ENCODE assay signal across 2 cellular contexts in the genomic region with DNA sequence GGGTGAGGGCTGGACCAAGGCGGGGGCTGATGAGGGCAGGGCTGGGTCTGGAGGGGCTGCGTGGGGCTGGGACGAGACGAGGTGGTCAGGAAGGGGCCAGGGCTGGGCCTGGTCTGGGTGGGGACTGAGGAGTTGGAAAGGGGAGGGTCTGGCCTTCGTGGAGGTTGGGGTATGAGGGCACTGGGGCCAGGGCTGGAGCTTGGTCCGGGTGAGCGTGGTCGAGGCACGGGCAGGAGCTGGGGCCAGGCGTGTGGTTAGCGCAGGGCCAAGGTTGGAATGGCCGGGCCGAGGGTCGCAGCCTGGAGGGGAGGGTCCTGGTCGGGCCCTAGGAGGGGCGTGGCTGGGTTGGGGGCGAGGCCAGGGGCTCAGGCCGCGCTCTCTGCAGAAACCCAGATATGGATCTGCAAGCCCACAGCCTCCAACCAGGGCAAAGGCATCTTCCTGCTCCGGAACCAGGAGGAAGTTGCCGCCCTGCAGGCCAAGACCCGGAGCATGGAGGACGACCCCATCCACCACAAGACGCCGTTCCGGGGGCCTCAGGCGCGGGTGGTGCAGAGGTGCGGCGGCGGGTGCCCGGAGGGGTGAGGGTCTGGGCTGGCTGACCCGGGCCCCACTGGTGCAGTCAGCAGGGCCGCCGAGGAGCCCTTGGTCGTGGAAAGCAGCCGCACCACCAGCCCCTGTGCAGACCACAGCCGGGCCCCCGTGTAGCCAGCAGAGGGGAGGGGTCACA.
TF ChIP-seq lines count a peak whose summit lies in the region.

No MANE protein-coding gene starts in this region.

TF ChIP-seq in GM23338, 12 proteins besides CTCF, POLR2A, EP300 and RAD21 (continued from another document):
- TF ChIP-seq, protein P1, sequence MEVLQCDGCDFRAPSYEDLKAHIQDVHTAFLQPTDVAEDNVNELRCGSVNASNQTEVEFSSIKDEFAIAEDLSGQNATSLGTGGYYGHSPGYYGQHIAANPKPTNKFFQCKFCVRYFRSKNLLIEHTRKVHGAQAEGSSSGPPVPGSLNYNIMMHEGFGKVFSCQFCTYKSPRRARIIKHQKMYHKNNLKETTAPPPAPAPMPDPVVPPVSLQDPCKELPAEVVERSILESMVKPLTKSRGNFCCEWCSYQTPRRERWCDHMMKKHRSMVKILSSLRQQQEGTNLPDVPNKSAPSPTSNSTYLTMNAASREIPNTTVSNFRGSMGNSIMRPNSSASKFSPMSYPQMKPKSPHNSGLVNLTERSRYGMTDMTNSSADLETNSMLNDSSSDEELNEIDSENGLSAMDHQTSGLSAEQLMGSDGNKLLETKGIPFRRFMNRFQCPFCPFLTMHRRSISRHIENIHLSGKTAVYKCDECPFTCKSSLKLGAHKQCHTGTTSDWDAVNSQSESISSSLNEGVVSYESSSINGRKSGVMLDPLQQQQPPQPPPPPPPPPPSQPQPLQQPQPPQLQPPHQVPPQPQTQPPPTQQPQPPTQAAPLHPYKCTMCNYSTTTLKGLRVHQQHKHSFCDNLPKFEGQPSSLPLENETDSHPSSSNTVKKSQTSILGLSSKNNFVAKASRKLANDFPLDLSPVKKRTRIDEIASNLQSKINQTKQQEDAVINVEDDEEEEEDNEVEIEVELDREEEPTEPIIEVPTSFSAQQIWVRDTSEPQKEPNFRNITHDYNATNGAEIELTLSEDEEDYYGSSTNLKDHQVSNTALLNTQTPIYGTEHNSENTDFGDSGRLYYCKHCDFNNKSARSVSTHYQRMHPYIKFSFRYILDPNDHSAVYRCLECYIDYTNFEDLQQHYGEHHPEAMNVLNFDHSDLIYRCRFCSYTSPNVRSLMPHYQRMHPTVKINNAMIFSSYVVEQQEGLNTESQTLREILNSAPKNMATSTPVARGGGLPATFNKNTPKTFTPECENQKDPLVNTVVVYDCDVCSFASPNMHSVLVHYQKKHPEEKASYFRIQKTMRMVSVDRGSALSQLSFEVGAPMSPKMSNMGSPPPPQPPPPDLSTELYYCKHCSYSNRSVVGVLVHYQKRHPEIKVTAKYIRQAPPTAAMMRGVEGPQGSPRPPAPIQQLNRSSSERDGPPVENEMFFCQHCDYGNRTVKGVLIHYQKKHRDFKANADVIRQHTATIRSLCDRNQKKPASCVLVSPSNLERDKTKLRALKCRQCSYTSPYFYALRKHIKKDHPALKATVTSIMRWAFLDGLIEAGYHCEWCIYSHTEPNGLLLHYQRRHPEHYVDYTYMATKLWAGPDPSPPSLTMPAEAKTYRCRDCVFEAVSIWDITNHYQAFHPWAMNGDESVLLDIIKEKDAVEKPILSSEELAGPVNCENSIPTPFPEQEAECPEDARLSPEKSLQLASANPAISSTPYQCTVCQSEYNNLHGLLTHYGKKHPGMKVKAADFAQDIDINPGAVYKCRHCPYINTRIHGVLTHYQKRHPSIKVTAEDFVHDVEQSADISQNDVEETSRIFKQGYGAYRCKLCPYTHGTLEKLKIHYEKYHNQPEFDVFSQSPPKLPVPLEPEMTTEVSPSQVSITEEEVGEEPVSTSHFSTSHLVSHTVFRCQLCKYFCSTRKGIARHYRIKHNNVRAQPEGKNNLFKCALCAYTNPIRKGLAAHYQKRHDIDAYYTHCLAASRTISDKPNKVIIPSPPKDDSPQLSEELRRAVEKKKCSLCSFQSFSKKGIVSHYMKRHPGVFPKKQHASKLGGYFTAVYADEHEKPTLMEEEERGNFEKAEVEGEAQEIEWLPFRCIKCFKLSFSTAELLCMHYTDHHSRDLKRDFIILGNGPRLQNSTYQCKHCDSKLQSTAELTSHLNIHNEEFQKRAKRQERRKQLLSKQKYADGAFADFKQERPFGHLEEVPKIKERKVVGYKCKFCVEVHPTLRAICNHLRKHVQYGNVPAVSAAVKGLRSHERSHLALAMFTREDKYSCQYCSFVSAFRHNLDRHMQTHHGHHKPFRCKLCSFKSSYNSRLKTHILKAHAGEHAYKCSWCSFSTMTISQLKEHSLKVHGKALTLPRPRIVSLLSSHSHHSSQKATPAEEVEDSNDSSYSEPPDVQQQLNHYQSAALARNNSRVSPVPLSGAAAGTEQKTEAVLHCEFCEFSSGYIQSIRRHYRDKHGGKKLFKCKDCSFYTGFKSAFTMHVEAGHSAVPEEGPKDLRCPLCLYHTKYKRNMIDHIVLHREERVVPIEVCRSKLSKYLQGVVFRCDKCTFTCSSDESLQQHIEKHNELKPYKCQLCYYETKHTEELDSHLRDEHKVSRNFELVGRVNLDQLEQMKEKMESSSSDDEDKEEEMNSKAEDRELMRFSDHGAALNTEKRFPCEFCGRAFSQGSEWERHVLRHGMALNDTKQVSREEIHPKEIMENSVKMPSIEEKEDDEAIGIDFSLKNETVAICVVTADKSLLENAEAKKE (CRISPR knock-in tag; IDR thresholded peaks at IDR 0.05) = no peak
- TF ChIP-seq EZH2phosphoT487 (IDR thresholded peaks at IDR 0.05; ENCODE audit: unreplicated experiment) (no peak), ZNF114 (CRISPR knock-in tag; IDR thresholded peaks at IDR 0.05) (no peak)
- TF ChIP-seq, protein P2, sequence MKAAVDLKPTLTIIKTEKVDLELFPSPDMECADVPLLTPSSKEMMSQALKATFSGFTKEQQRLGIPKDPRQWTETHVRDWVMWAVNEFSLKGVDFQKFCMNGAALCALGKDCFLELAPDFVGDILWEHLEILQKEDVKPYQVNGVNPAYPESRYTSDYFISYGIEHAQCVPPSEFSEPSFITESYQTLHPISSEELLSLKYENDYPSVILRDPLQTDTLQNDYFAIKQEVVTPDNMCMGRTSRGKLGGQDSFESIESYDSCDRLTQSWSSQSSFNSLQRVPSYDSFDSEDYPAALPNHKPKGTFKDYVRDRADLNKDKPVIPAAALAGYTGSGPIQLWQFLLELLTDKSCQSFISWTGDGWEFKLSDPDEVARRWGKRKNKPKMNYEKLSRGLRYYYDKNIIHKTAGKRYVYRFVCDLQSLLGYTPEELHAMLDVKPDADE (IDR thresholded peaks at IDR 0.05) = no peak
- TF ChIP-seq, protein P3, sequence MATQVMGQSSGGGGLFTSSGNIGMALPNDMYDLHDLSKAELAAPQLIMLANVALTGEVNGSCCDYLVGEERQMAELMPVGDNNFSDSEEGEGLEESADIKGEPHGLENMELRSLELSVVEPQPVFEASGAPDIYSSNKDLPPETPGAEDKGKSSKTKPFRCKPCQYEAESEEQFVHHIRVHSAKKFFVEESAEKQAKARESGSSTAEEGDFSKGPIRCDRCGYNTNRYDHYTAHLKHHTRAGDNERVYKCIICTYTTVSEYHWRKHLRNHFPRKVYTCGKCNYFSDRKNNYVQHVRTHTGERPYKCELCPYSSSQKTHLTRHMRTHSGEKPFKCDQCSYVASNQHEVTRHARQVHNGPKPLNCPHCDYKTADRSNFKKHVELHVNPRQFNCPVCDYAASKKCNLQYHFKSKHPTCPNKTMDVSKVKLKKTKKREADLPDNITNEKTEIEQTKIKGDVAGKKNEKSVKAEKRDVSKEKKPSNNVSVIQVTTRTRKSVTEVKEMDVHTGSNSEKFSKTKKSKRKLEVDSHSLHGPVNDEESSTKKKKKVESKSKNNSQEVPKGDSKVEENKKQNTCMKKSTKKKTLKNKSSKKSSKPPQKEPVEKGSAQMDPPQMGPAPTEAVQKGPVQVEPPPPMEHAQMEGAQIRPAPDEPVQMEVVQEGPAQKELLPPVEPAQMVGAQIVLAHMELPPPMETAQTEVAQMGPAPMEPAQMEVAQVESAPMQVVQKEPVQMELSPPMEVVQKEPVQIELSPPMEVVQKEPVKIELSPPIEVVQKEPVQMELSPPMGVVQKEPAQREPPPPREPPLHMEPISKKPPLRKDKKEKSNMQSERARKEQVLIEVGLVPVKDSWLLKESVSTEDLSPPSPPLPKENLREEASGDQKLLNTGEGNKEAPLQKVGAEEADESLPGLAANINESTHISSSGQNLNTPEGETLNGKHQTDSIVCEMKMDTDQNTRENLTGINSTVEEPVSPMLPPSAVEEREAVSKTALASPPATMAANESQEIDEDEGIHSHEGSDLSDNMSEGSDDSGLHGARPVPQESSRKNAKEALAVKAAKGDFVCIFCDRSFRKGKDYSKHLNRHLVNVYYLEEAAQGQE (IDR thresholded peaks at IDR 0.05; ENCODE audit: unreplicated experiment) = no peak

TF ChIP-seq in WTC11, 78 proteins besides CTCF, POLR2A, EP300 and RAD21 (continued from another document and continues in another):
- TF ChIP-seq, protein P4, sequence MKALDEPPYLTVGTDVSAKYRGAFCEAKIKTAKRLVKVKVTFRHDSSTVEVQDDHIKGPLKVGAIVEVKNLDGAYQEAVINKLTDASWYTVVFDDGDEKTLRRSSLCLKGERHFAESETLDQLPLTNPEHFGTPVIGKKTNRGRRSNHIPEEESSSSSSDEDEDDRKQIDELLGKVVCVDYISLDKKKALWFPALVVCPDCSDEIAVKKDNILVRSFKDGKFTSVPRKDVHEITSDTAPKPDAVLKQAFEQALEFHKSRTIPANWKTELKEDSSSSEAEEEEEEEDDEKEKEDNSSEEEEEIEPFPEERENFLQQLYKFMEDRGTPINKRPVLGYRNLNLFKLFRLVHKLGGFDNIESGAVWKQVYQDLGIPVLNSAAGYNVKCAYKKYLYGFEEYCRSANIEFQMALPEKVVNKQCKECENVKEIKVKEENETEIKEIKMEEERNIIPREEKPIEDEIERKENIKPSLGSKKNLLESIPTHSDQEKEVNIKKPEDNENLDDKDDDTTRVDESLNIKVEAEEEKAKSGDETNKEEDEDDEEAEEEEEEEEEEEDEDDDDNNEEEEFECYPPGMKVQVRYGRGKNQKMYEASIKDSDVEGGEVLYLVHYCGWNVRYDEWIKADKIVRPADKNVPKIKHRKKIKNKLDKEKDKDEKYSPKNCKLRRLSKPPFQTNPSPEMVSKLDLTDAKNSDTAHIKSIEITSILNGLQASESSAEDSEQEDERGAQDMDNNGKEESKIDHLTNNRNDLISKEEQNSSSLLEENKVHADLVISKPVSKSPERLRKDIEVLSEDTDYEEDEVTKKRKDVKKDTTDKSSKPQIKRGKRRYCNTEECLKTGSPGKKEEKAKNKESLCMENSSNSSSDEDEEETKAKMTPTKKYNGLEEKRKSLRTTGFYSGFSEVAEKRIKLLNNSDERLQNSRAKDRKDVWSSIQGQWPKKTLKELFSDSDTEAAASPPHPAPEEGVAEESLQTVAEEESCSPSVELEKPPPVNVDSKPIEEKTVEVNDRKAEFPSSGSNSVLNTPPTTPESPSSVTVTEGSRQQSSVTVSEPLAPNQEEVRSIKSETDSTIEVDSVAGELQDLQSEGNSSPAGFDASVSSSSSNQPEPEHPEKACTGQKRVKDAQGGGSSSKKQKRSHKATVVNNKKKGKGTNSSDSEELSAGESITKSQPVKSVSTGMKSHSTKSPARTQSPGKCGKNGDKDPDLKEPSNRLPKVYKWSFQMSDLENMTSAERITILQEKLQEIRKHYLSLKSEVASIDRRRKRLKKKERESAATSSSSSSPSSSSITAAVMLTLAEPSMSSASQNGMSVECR (CRISPR knock-in tag; IDR thresholded peaks at IDR 0.05; ENCODE audit: borderline replicate concordance) = no peak
- TF ChIP-seq EMX1 (CRISPR knock-in tag; IDR thresholded peaks at IDR 0.05) (no peak), FOXK1 (CRISPR knock-in tag; IDR thresholded peaks at IDR 0.05) (no peak), NFATC4 (CRISPR knock-in tag; IDR thresholded peaks at IDR 0.05) (no peak), ZNF396 (CRISPR knock-in tag; IDR thresholded peaks at IDR 0.05; ENCODE audit: borderline replicate concordance) (no peak)
- TF ChIP-seq, protein P5, sequence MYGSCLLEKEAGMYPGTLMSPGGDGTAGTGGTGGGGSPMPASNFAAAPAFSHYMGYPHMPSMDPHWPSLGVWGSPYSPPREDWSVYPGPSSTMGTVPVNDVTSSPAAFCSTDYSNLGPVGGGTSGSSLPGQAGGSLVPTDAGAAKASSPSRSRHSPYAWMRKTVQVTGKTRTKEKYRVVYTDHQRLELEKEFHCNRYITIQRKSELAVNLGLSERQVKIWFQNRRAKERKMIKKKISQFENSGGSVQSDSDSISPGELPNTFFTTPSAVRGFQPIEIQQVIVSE (CRISPR knock-in tag; IDR thresholded peaks at IDR 0.05; ENCODE audit: borderline replicate concordance) = no peak
- TF ChIP-seq, protein P6, sequence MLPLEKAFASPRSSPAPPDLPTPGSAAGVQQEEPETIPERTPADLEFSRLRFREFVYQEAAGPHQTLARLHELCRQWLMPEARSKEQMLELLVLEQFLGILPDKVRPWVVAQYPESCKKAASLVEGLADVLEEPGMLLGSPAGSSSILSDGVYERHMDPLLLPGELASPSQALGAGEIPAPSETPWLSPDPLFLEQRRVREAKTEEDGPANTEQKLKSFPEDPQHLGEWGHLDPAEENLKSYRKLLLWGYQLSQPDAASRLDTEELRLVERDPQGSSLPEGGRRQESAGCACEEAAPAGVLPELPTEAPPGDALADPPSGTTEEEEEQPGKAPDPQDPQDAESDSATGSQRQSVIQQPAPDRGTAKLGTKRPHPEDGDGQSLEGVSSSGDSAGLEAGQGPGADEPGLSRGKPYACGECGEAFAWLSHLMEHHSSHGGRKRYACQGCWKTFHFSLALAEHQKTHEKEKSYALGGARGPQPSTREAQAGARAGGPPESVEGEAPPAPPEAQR (CRISPR knock-in tag; IDR thresholded peaks at IDR 0.05) = no peak
- TF ChIP-seq, protein P7, sequence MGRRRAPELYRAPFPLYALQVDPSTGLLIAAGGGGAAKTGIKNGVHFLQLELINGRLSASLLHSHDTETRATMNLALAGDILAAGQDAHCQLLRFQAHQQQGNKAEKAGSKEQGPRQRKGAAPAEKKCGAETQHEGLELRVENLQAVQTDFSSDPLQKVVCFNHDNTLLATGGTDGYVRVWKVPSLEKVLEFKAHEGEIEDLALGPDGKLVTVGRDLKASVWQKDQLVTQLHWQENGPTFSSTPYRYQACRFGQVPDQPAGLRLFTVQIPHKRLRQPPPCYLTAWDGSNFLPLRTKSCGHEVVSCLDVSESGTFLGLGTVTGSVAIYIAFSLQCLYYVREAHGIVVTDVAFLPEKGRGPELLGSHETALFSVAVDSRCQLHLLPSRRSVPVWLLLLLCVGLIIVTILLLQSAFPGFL (CRISPR knock-in tag; IDR thresholded peaks at IDR 0.05; ENCODE audit: borderline replicate concordance) = no peak
- TF ChIP-seq, protein P8, sequence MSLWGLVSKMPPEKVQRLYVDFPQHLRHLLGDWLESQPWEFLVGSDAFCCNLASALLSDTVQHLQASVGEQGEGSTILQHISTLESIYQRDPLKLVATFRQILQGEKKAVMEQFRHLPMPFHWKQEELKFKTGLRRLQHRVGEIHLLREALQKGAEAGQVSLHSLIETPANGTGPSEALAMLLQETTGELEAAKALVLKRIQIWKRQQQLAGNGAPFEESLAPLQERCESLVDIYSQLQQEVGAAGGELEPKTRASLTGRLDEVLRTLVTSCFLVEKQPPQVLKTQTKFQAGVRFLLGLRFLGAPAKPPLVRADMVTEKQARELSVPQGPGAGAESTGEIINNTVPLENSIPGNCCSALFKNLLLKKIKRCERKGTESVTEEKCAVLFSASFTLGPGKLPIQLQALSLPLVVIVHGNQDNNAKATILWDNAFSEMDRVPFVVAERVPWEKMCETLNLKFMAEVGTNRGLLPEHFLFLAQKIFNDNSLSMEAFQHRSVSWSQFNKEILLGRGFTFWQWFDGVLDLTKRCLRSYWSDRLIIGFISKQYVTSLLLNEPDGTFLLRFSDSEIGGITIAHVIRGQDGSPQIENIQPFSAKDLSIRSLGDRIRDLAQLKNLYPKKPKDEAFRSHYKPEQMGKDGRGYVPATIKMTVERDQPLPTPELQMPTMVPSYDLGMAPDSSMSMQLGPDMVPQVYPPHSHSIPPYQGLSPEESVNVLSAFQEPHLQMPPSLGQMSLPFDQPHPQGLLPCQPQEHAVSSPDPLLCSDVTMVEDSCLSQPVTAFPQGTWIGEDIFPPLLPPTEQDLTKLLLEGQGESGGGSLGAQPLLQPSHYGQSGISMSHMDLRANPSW (CRISPR knock-in tag; conservative IDR thresholded peaks at IDR 0.05; ENCODE audit: low read depth) = no peak
